Comparison of ENCODE assay signal across 1 cellular context in the genomic region with DNA sequence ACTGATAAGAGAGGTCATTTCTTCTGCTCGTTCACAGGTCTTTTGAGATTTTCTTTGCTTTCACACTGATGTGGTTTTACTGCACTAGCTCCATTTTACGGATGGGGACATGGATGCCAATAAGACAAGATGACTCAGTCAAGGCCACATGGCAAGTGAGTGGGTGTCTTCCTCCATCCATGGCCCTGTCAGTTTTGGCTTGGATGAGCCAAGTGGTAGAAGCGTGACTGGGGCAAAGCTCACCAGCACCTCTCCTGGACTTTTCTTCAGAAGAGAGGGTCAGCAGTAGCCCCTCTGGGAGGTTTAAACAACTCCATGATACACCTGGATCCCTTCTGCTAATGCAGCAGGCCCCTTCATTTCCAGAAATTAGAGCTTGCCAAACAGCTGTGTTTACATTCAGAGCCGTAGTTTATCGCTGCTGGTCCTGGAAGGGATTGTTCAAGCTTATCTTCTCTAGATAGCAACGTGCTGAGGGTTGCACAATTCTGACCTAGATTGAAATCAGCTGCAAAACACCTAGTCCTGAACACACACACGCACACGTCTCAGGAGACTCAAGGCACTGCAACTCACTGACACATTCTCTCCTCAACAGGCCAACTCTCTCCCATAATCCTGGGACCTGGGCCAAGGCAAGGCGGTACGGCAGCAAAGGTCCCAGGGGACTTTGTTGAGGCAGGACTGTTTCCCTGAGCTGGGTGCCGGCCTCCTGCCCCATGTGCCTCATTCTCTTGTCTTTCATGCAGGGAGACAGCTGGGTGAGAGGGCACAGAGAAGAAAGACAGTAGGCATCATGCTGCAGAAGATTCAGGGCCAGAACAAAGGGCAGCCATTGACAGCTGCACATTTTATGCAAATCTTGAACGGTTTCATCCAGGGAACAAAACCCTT.
TF ChIP-seq lines count a peak whose summit lies in the region.

No MANE protein-coding gene starts in this region.

TF ChIP-seq in HepG2, 621 proteins besides CTCF, POLR2A, EP300 and RAD21 (continued from another document and continues in another):
- TF ChIP-seq, protein P1, sequence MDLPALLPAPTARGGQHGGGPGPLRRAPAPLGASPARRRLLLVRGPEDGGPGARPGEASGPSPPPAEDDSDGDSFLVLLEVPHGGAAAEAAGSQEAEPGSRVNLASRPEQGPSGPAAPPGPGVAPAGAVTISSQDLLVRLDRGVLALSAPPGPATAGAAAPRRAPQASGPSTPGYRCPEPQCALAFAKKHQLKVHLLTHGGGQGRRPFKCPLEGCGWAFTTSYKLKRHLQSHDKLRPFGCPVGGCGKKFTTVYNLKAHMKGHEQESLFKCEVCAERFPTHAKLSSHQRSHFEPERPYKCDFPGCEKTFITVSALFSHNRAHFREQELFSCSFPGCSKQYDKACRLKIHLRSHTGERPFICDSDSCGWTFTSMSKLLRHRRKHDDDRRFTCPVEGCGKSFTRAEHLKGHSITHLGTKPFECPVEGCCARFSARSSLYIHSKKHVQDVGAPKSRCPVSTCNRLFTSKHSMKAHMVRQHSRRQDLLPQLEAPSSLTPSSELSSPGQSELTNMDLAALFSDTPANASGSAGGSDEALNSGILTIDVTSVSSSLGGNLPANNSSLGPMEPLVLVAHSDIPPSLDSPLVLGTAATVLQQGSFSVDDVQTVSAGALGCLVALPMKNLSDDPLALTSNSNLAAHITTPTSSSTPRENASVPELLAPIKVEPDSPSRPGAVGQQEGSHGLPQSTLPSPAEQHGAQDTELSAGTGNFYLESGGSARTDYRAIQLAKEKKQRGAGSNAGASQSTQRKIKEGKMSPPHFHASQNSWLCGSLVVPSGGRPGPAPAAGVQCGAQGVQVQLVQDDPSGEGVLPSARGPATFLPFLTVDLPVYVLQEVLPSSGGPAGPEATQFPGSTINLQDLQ (CRISPR knock-in tag; IDR thresholded peaks at IDR 0.05): 0 out of 2 replicates have a peak, but pooled peaks have one; percentile 33
- TF ChIP-seq NFE2L2 (IDR thresholded peaks at IDR 0.05; ENCODE audit: low read length) (no peak), U2AF2 (IDR thresholded peaks at IDR 0.05; ENCODE audit: low read depth, low read length) (no peak), ZKSCAN1 (IDR thresholded peaks at IDR 0.05; ENCODE audit: low read length) (no peak), ARNT2 (CRISPR knock-in tag; IDR thresholded peaks at IDR 0.05; ENCODE audit: low read depth) (no peak), HNRNPUL1 (IDR thresholded peaks at IDR 0.05; ENCODE audit: low read depth, low read length) (no peak), ZNF564 (CRISPR knock-in tag; IDR thresholded peaks at IDR 0.05) (no peak), ZNF3 (CRISPR knock-in tag; IDR thresholded peaks at IDR 0.05) (no peak), TEAD3 (CRISPR knock-in tag; optimal IDR thresholded peaks at IDR 0.05; ENCODE audit: borderline replicate concordance) (peak; percentile 47), ZNF772 (CRISPR knock-in tag; IDR thresholded peaks at IDR 0.05) (no peak), E2F1 (CRISPR knock-in tag; IDR thresholded peaks at IDR 0.05) (no peak), SP2 (CRISPR knock-in tag; IDR thresholded peaks at IDR 0.05) (no peak), NFRKB (IDR thresholded peaks at IDR 0.05) (no peak), KLF9 (CRISPR knock-in tag; IDR thresholded peaks at IDR 0.05; ENCODE audit: low read depth) (no peak), ZNF224 (CRISPR knock-in tag; IDR thresholded peaks at IDR 0.05) (no peak), HOXA9 (CRISPR knock-in tag; IDR thresholded peaks at IDR 0.05; ENCODE audit: borderline replicate concordance) (no peak), SETDB1 (CRISPR knock-in tag; IDR thresholded peaks at IDR 0.05; ENCODE audit: borderline replicate concordance) (no peak), RBM22 (optimal IDR thresholded peaks at IDR 0.05; ENCODE audit: low read length) (no peak), RARA (CRISPR knock-in tag; IDR thresholded peaks at IDR 0.05) (peak; percentile 46), ADNP (CRISPR knock-in tag; IDR thresholded peaks at IDR 0.05) (no peak), FOXP4 (CRISPR knock-in tag; IDR thresholded peaks at IDR 0.05) (peak; percentile 89), MED13 (CRISPR knock-in tag; IDR thresholded peaks at IDR 0.05) (no peak), ZNF407 (CRISPR knock-in tag; IDR thresholded peaks at IDR 0.05; ENCODE audit: not compliant biosample characterization) (no peak), ZNF18 (CRISPR knock-in tag; IDR thresholded peaks at IDR 0.05; ENCODE audit: insufficient replicate concordance) (no peak), ZNF446 (CRISPR knock-in tag; IDR thresholded peaks at IDR 0.05) (no peak), SCMH1 (CRISPR knock-in tag; IDR thresholded peaks at IDR 0.05; ENCODE audit: borderline replicate concordance) (no peak), ZNF468 (CRISPR knock-in tag; IDR thresholded peaks at IDR 0.05) (no peak), CENPT (CRISPR knock-in tag; IDR thresholded peaks at IDR 0.05; ENCODE audit: low read depth) (no peak), TEAD2 (CRISPR knock-in tag; IDR thresholded peaks at IDR 0.05) (no peak), GATAD1 (CRISPR knock-in tag; IDR thresholded peaks at IDR 0.05) (no peak)
- TF ChIP-seq, protein P2, sequence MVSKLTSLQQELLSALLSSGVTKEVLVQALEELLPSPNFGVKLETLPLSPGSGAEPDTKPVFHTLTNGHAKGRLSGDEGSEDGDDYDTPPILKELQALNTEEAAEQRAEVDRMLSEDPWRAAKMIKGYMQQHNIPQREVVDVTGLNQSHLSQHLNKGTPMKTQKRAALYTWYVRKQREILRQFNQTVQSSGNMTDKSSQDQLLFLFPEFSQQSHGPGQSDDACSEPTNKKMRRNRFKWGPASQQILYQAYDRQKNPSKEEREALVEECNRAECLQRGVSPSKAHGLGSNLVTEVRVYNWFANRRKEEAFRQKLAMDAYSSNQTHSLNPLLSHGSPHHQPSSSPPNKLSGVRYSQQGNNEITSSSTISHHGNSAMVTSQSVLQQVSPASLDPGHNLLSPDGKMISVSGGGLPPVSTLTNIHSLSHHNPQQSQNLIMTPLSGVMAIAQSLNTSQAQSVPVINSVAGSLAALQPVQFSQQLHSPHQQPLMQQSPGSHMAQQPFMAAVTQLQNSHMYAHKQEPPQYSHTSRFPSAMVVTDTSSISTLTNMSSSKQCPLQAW (CRISPR knock-in tag; IDR thresholded peaks at IDR 0.05): peak; percentile 51; the same call in 1 of the 2 replicates
- TF ChIP-seq, protein P3, sequence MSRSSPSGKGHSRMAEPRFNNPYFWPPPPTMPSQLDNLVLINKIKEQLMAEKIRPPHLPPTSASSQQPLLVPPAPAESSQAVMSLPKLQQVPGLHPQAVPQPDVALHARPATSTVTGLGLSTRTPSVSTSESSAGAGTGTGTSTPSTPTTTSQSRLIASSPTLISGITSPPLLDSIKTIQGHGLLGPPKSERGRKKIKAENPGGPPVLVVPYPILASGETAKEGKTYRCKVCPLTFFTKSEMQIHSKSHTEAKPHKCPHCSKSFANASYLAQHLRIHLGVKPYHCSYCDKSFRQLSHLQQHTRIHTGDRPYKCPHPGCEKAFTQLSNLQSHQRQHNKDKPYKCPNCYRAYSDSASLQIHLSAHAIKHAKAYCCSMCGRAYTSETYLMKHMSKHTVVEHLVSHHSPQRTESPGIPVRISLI (CRISPR knock-in tag; IDR thresholded peaks at IDR 0.05; ENCODE audit: borderline replicate concordance): peak; percentile 62; the same call in 1 of the 2 replicates
- TF ChIP-seq, protein P4, sequence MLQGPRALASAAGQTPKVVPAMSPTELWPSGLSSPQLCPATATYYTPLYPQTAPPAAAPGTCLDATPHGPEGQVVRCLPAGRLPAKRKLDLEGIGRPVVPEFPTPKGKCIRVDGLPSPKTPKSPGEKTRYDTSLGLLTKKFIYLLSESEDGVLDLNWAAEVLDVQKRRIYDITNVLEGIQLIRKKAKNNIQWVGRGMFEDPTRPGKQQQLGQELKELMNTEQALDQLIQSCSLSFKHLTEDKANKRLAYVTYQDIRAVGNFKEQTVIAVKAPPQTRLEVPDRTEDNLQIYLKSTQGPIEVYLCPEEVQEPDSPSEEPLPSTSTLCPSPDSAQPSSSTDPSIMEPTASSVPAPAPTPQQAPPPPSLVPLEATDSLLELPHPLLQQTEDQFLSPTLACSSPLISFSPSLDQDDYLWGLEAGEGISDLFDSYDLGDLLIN (CRISPR knock-in tag; IDR thresholded peaks at IDR 0.05; ENCODE audit: borderline replicate concordance): no peak
